Comparison of ENCODE assay signal across 12 cellular contexts in genomic region chr1:54329337-54329954, GRCh38.
DNase-seq lines count a peak whose midpoint lies in the region; ATAC-seq and TF ChIP-seq lines count a peak whose summit lies in the region.
"Had no signal": no experiment of that assay in that cellular context is flagged by ENCODE, and none has a peak within 500 bp of the region (broad histone marks: within the 10 kb centered on the region; RNA-seq: fewer than 3 reads in every experiment).

No MANE protein-coding gene starts in this region.

- peaks cover 83% of the 10 kb centered on the region for H3K4me1 ChIP-seq in mesodermal cell (ENCODE audit: control insufficient read depth, insufficient read depth, low read length, poor library complexity, severe bottlenecking)
- peaks cover 96% of the 10 kb centered on the region for H3K4me1 ChIP-seq in stomach smooth muscle (ENCODE audit: control insufficient read depth, insufficient read depth, low read length)
- H3K4me1 ChIP-seq in Peyer's patch = peaks cover 0 to 76% (median 5%) of the 10 kb centered on the region in 4 donors

- intact Hi-C loops in dorsolateral prefrontal cortex (cut with DNase I) = loop anchor here in 1 of 2 donors (10.0 kb wide), 1 partner anchor 75 kb away; the partner anchor contains the start of gene SSBP3

- H3K4me3 ChIP-seq in dorsolateral prefrontal cortex (no peak overlapping the region), mesodermal cell (ENCODE audit: extremely low read depth, insufficient read depth, low read length, poor library complexity, severe bottlenecking) (no peak overlapping the region), stomach smooth muscle (ENCODE audit: low read length in 2 of 2) (peak overlapping the region in 1 of 2 donors; percentile 29), Peyer's patch (no peak overlapping the region)
- H3K4me3 ChIP-seq: thoracic aorta had no signal

- TF ChIP-seq POLR2A in Peyer's patch (IDR thresholded peaks at IDR 0.05) = no peak

- H3K9me3 ChIP-seq in mesodermal cell (ENCODE audit: control insufficient read depth, low read length) = no peaks in the 10 kb centered on the region
- H3K9me3 ChIP-seq in stomach smooth muscle (ENCODE audit: control insufficient read depth in 2 of 2, low read length in 2 of 2) = no peaks in the 10 kb centered on the region
- H3K9me3 ChIP-seq in Peyer's patch = no peaks in the 10 kb centered on the region
- H3K9me3 ChIP-seq: thoracic aorta had no signal

- TF ChIP-seq CTCF in dorsolateral prefrontal cortex (IDR thresholded peaks at IDR 0.05 in 54 of 56, conservative IDR thresholded peaks at IDR 0.05 in 2 of 56; ENCODE audit: low read depth in 1 of 56, partially characterized antibody in 56 of 56) (peak in 2 of 56 donors; percentile 13), Peyer's patch (IDR thresholded peaks at IDR 0.05) (no peak)

- WGBS in mesodermal cell (ENCODE audit: insufficient coverage in 2 of 2), 2 experiments = 90% methylated on average over 2 of the region's 3 CpGs; no CpG with 5 or more reads in 1 of the 2 experiments

- ATAC-seq in HG03520 (IDR thresholded peaks at IDR 0.05; ENCODE audit: unreplicated experiment) (no peak), GM21825 (IDR thresholded peaks at IDR 0.05; ENCODE audit: unreplicated experiment) (no peak)
- ATAC-seq: Panc1 had no signal

- H3K27me3 ChIP-seq in dorsolateral prefrontal cortex (no peaks in the 10 kb centered on the region), stomach smooth muscle (ENCODE audit: control insufficient read depth in 1 of 2, insufficient read depth in 2 of 2, low read length in 2 of 2) (no peaks in the 10 kb centered on the region), Peyer's patch (no peaks in the 10 kb centered on the region)

- H3K9ac ChIP-seq in stomach smooth muscle (ENCODE audit: low read length in 2 of 2) = peak overlapping the region in 1 of 2 donors; percentile 36

- H3K36me3 ChIP-seq in mesodermal cell (ENCODE audit: control insufficient read depth, insufficient read depth, low read length) = peaks cover 22% of the 10 kb centered on the region
- H3K36me3 ChIP-seq in stomach smooth muscle (ENCODE audit: control insufficient read depth in 2 of 2, insufficient read depth in 2 of 2, low read length in 2 of 2) = no peaks in the 10 kb centered on the region
- no peaks in the 10 kb centered on the region for H3K36me3 ChIP-seq in Peyer's patch
- H3K36me3 ChIP-seq: thoracic aorta had no signal

- H3K27ac ChIP-seq in dorsolateral prefrontal cortex (peak overlapping the region in 58 of 59 donors; percentile 51 to 97 (median 86)), mesodermal cell (ENCODE audit: low read depth, low read length, severe bottlenecking) (peak overlapping the region; percentile 48), stomach smooth muscle (ENCODE audit: low read length) (peak overlapping the region; percentile 11), Peyer's patch (peak overlapping the region in 2 of 4 donors; percentile 38 to 74)
- H3K27ac ChIP-seq: thoracic aorta had no signal

- peak; percentile 32 for DNase-seq in NCI-H524 treated with DMSO at 0.1 percent for 48 hours (lab: John Stamatoyannopoulos, UW)
- peak in 4 of 10 donors; percentile 59 to 73 (median 70) for DNase-seq in dorsolateral prefrontal cortex
- no peak for DNase-seq in Peyer's patch
- DNase-seq: activated CD4-positive, alpha-beta T cell treated with anti-CD3 and anti-CD28 coated beads, Interleukin-2, amount 10 ng/mL, durations not matched to agents 7 days and 5 days; activated effector memory CD4-positive, alpha-beta T cell treated with Interleukin-2 at 50 U/mL for 16 hours; NCI-H2081 treated with DMSO at 0.1 percent for 48 hours had no signal
